In genomic region chr4:22091906-22092305, GRCh38 we compare ENCODE assay signal across 22 cellular contexts.
"Had no signal": no experiment of that assay in that cellular context is flagged by ENCODE, and none has a peak within 500 bp of the region (broad histone marks: within the 10 kb centered on the region; RNA-seq: fewer than 3 reads in every experiment).

No MANE protein-coding gene starts in this region.

- H3K36me3 ChIP-seq: heart left ventricle, tibial nerve, upper lobe of right lung, vagina had no signal

- FAIRE-seq: endothelial cell of umbilical vein had no signal

- ATAC-seq: heart left ventricle; natural killer cell; sciatic nerve; stimulated activated naive B cell treated with anti-CD40 and anti-IgM and Interleukin-4, amounts not matched to agents 10 μg/mL and 1 μg/mL and 100 μg/mL, for 72 hours; stimulated activated naive CD8-positive, alpha-beta T cell treated with anti-CD3 and anti-CD28 coated beads, Interleukin-15, amount 100 ng/mL, for 72 hours; upper lobe of right lung had no signal

- H3K4me3 ChIP-seq: heart left ventricle, skin epidermis, testis, tibial nerve, upper lobe of right lung, vagina had no signal

- H3K27me3 ChIP-seq: heart left ventricle, testis, tibial nerve, upper lobe of right lung, vagina had no signal

- H3K36me3 Mint-ChIP-seq: natural killer cell; stimulated activated naive B cell treated with anti-CD40 and anti-IgM and Interleukin-4, amounts not matched to agents 10 μg/mL and 1 μg/mL and 100 μg/mL, for 72 hours had no signal

- H3K9me3 ChIP-seq: testis, upper lobe of right lung had no signal

- H3K9me3 Mint-ChIP-seq: neural crest cell; stimulated activated naive CD8-positive, alpha-beta T cell treated with anti-CD3 and anti-CD28 coated beads, Interleukin-15, amount 100 ng/mL, for 72 hours had no signal

- H3K4me1 Mint-ChIP-seq: natural killer cell; stimulated activated naive B cell treated with anti-CD40 and anti-IgM and Interleukin-4, amounts not matched to agents 10 μg/mL and 1 μg/mL and 100 μg/mL, for 72 hours; stimulated activated naive CD8-positive, alpha-beta T cell treated with anti-CD3 and anti-CD28 coated beads, Interleukin-15, amount 100 ng/mL, for 72 hours had no signal

- H3K27me3 Mint-ChIP-seq: stimulated activated naive B cell treated with anti-CD40 and anti-IgM and Interleukin-4, amounts not matched to agents 10 μg/mL and 1 μg/mL and 100 μg/mL, for 72 hours; stimulated activated naive CD8-positive, alpha-beta T cell treated with anti-CD3 and anti-CD28 coated beads, Interleukin-15, amount 100 ng/mL, for 72 hours had no signal

- DNase-seq: effector CD4-positive, alpha-beta T cell; erythroblast; foreskin melanocyte; hippocampal formation; kidney glomerular epithelial cell; mammary epithelial cell; natural killer cell; posterior cingulate gyrus; stimulated activated CD4-positive, alpha-beta T cell treated with anti-CD3 and anti-CD28 coated beads, Interleukin-2, amount 100 ng/mL, for 24 hours; stimulated activated CD4-positive, alpha-beta T cell treated with anti-CD3 and anti-CD28 coated beads, Interleukin-4, amount 100 ng/mL, for 4 hours; stimulated activated naive B cell treated with anti-CD40 and anti-IgM and Interleukin-4, amounts not matched to agents 10 μg/mL and 1 μg/mL and 100 μg/mL, for 72 hours; stimulated activated naive CD8-positive, alpha-beta T cell treated with anti-CD3 and anti-CD28 coated beads, Interleukin-15, amount 100 ng/mL, for 72 hours; testis; upper lobe of right lung had no signal

- H3K4me3 Mint-ChIP-seq: endodermal cell; natural killer cell; neural crest cell; stimulated activated naive B cell treated with anti-CD40 and anti-IgM and Interleukin-4, amounts not matched to agents 10 μg/mL and 1 μg/mL and 100 μg/mL, for 72 hours; stimulated activated naive CD8-positive, alpha-beta T cell treated with anti-CD3 and anti-CD28 coated beads, Interleukin-15, amount 100 ng/mL, for 72 hours had no signal

- H3K4me1 ChIP-seq: heart left ventricle, testis, tibial nerve, upper lobe of right lung had no signal

- H3K27ac ChIP-seq: heart left ventricle, skin epidermis, testis, tibial nerve, upper lobe of right lung, vagina had no signal

- H3K27ac Mint-ChIP-seq: endodermal cell; natural killer cell; stimulated activated naive B cell treated with anti-CD40 and anti-IgM and Interleukin-4, amounts not matched to agents 10 μg/mL and 1 μg/mL and 100 μg/mL, for 72 hours; stimulated activated naive CD8-positive, alpha-beta T cell treated with anti-CD3 and anti-CD28 coated beads, Interleukin-15, amount 100 ng/mL, for 72 hours had no signal
